In genomic region chr2:84022810-84023431, GRCh38 we compare ENCODE assay signal across 8 cellular contexts.
DNase-seq lines count a peak whose midpoint lies in the region; ATAC-seq and TF ChIP-seq lines count a peak whose summit lies in the region.

No MANE protein-coding gene starts in this region.

- no peak overlapping the region for H2AK5ac ChIP-seq in trophoblast cell (ENCODE audit: low read length)

- H2BK120ac ChIP-seq in trophoblast cell (ENCODE audit: insufficient read depth, low read length, poor library complexity), result no peak overlapping the region

- H3K79me1 ChIP-seq in trophoblast cell (ENCODE audit: low read length), result no peaks in the 10 kb centered on the region

- no peak overlapping the region for H4K91ac ChIP-seq in trophoblast cell (ENCODE audit: low read depth, low read length)

- no peak for ATAC-seq in HG02610 (IDR thresholded peaks at IDR 0.05; ENCODE audit: unreplicated experiment)

- no peak overlapping the region for H3K4me2 ChIP-seq in trophoblast cell (ENCODE audit: low read length)

- POLR2A ChIA-PET in activated CD4-positive, alpha-beta memory T cell treated with anti-CD3 and anti-CD28 coated beads for 36 hours (lab: Charles Lee), result no interaction called here

- WGBS in trophoblast cell (ENCODE audit: extremely low coverage, insufficient coverage, insufficient read length), result no CpG with 5 or more reads among the region's 5 CpGs

- intact Hi-C loops in cardiac septum (cut with DNase I), result loop anchor here (2.0 kb wide), 1 partner anchor 280 kb away; no protein-coding TSS in a partner anchor
- intact Hi-C loops in activated CD4-positive, alpha-beta memory T cell treated with anti-CD3 and anti-CD28 coated beads for 36 hours (cut with micrococcal nuclease), result loop anchor here (2.0 kb wide), 1 partner anchor 280 kb away; no protein-coding TSS in a partner anchor

- H3K36me3 ChIP-seq in cardiac muscle cell, result no peaks in the 10 kb centered on the region
- H3K36me3 ChIP-seq in Peyer's patch, result no peaks in the 10 kb centered on the region
- no peaks in the 10 kb centered on the region for H3K36me3 ChIP-seq in trophoblast cell (ENCODE audit: control insufficient read depth in 1 of 2, insufficient read depth in 2 of 2, low read length in 2 of 2)

- H2BK12ac ChIP-seq in trophoblast cell (ENCODE audit: low read length), result no peak overlapping the region

- DNase-seq in cardiac muscle cell (ENCODE audit: low read depth in 1 of 2, low spot score in 1 of 2) (peak; percentile 48 to 73), cardiac septum (ENCODE audit: low spot score) (no peak), HT1080 (ENCODE audit: low read depth) (peak; percentile 32), Peyer's patch (peak in 1 of 3 donors; percentile 53), epithelial cell of proximal tubule (ENCODE audit: low read depth) (peak; percentile 27), trophoblast cell (peak; percentile 32 to 85)
- no peak for DNase-seq in activated CD4-positive, alpha-beta memory T cell treated with anti-CD3 and anti-CD28 coated beads for 36 hours

- peaks cover 2% of the 10 kb centered on the region for H3K27me3 Mint-ChIP-seq in activated CD4-positive, alpha-beta memory T cell treated with anti-CD3 and anti-CD28 coated beads for 36 hours

- H3K27ac Mint-ChIP-seq in activated CD4-positive, alpha-beta memory T cell treated with anti-CD3 and anti-CD28 coated beads for 36 hours, result no peak overlapping the region

- H2AFZ ChIP-seq in trophoblast cell (ENCODE audit: insufficient read depth, low read length, poor library complexity), result no peak overlapping the region

- H3K27ac ChIP-seq in cardiac muscle cell (no peak overlapping the region), Peyer's patch (no peak overlapping the region), trophoblast cell (ENCODE audit: low read depth, low read length) (no peak overlapping the region)

- H3K4me3 ChIP-seq in cardiac muscle cell (no peak overlapping the region), Peyer's patch (no peak overlapping the region), epithelial cell of proximal tubule (ENCODE audit: low read depth, low read length) (no peak overlapping the region), trophoblast cell (ENCODE audit: low read depth, low read length) (no peak overlapping the region)

- H3K14ac ChIP-seq in trophoblast cell (ENCODE audit: low read length), result no peak overlapping the region

- no peaks in the 10 kb centered on the region for H3K36me3 Mint-ChIP-seq in activated CD4-positive, alpha-beta memory T cell treated with anti-CD3 and anti-CD28 coated beads for 36 hours

- no peaks in the 10 kb centered on the region for H3K9me3 Mint-ChIP-seq in activated CD4-positive, alpha-beta memory T cell treated with anti-CD3 and anti-CD28 coated beads for 36 hours

- H3K9me3 ChIP-seq in cardiac muscle cell (ENCODE audit: low read depth), result no peaks in the 10 kb centered on the region
- no peaks in the 10 kb centered on the region for H3K9me3 ChIP-seq in Peyer's patch
- no peaks in the 10 kb centered on the region for H3K9me3 ChIP-seq in trophoblast cell (ENCODE audit: insufficient read depth, low read depth, low read length)

- H3K79me2 ChIP-seq in trophoblast cell (ENCODE audit: control insufficient read depth, insufficient read depth, low read length, poor library complexity), result no peaks in the 10 kb centered on the region

- H3K23ac ChIP-seq in trophoblast cell (ENCODE audit: low read length), result no peak overlapping the region

- H3K4me1 Mint-ChIP-seq in activated CD4-positive, alpha-beta memory T cell treated with anti-CD3 and anti-CD28 coated beads for 36 hours (ENCODE audit: low read depth), result no peaks in the 10 kb centered on the region

- no peak overlapping the region for H4K8ac ChIP-seq in trophoblast cell (ENCODE audit: low read depth, low read length)

- H3K27me3 ChIP-seq in cardiac muscle cell (no peaks in the 10 kb centered on the region), Peyer's patch (no peaks in the 10 kb centered on the region), trophoblast cell (ENCODE audit: insufficient read depth, low read length) (no peaks in the 10 kb centered on the region)

- H3K18ac ChIP-seq in trophoblast cell (ENCODE audit: low read length), result no peak overlapping the region

- no peak for TF ChIP-seq POLR2A in Peyer's patch (IDR thresholded peaks at IDR 0.05)

- H2BK5ac ChIP-seq in trophoblast cell (ENCODE audit: low read depth, low read length, poor library complexity), result no peak overlapping the region

- H3K4me3 Mint-ChIP-seq in activated CD4-positive, alpha-beta memory T cell treated with anti-CD3 and anti-CD28 coated beads for 36 hours, result no peak overlapping the region

- no peak overlapping the region for H3K9ac ChIP-seq in trophoblast cell (ENCODE audit: low read length)

- H3K4me1 ChIP-seq in cardiac muscle cell (ENCODE audit: low read depth) (no peaks in the 10 kb centered on the region), Peyer's patch (no peaks in the 10 kb centered on the region), trophoblast cell (ENCODE audit: control insufficient read depth in 1 of 2, insufficient read depth in 2 of 2, low read length in 2 of 2) (no peaks in the 10 kb centered on the region)

- TF ChIP-seq CTCF in cardiac muscle cell (IDR thresholded peaks at IDR 0.05; ENCODE audit: low read depth, low read length) (peak; percentile 60), Peyer's patch (IDR thresholded peaks at IDR 0.05) (peak in 4 of 6 experiments; percentile 46 to 79 (median 72)), epithelial cell of proximal tubule (conservative IDR thresholded peaks at IDR 0.05; ENCODE audit: low read depth, low read length) (peak; percentile 87)

- CTCF ChIA-PET in activated CD4-positive, alpha-beta memory T cell treated with anti-CD3 and anti-CD28 coated beads for 36 hours (lab: Charles Lee), result interaction anchor here (0.6 to 2.0 kb wide), 13 partner anchors 9 to 608 kb away, joined by 3 to 23 read pairs (median 4); no protein-coding TSS in a partner anchor

- H4K12ac ChIP-seq in trophoblast cell (ENCODE audit: low read depth, low read length), result no peak overlapping the region

- no peak overlapping the region for H3K4ac ChIP-seq in trophoblast cell (ENCODE audit: low read depth, low read length)

Comparison
In these comparisons a context has a peak if more than half of its experiments do, and no peak if none do; other contexts are left out.
1. DNase-seq: peak in cardiac muscle cell (2 of 2), HT1080 (single experiment), epithelial cell of proximal tubule (single experiment) and trophoblast cell (2 of 2); none in cardiac septum (single experiment) and activated CD4-positive, alpha-beta memory T cell treated with anti-CD3 and anti-CD28 coated beads for 36 hours (single experiment).
2. Peak in every context shown above with its lines, with median percentiles within 50 percentile points of each other: CTCF ChIP-seq.